23 cellular contexts compared by ENCODE assay signal in the genomic region with DNA sequence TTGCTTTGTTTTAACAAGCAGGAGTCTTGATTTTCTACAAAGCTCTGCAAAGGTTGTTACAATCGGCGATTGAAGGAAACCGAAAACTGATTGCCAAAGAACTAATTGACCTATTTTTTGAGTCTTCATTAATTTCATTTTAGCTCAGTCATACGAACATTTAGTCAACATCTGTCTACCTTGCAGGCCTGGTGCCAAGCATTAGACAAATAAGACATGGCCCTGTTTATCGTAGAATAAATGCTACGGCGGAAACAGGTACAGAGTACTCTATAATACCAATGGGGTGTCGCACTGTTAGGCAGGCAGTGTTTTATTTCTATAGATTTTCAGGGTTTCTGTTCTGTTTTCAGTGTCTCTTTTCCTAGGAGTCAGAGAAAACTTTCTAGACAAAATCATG.
"Had no signal": no experiment of that assay in that cellular context is flagged by ENCODE, and none has a peak within 500 bp of the region (broad histone marks: within the 10 kb centered on the region; RNA-seq: fewer than 3 reads in every experiment).

No MANE protein-coding gene starts in this region.

- H3K4me3 ChIP-seq: coronary artery, esophagus squamous epithelium, heart right ventricle, prostate gland, right atrium auricular region, skin epidermis, suprapubic skin, transverse colon had no signal

- H3K9me3 Mint-ChIP-seq: activated CD4-positive, alpha-beta T cell treated with anti-CD3 and anti-CD28 coated beads, Interleukin-2, amount 10 ng/mL, durations not matched to agents 7 days and 5 days; activated naive CD4-positive, alpha-beta T cell treated with anti-CD3 and anti-CD28 coated beads, Interleukin-2, amount 10 ng/mL, durations not matched to agents 7 days and 5 days; activated naive CD8-positive, alpha-beta T cell treated with anti-CD3 and anti-CD28 coated beads, Interleukin-2, amount 50 U/mL, for 24 hours; activated T-cell treated with anti-CD3 and anti-CD28 coated beads, Interleukin-2, amount 50 U/mL, for 24 hours; naive thymus-derived CD8-positive, alpha-beta T cell; stimulated activated naive CD8-positive, alpha-beta T cell treated with anti-CD3 and anti-CD28 coated beads, Interleukin-15, amount 100 ng/mL, for 72 hours had no signal

- H3K36me3 Mint-ChIP-seq: activated naive CD4-positive, alpha-beta T cell treated with anti-CD3 and anti-CD28 coated beads, Interleukin-2, amount 10 ng/mL, durations not matched to agents 7 days and 5 days; naive thymus-derived CD8-positive, alpha-beta T cell had no signal

- ATAC-seq: activated CD4-positive, CD25-positive, alpha-beta regulatory T cell treated with anti-CD3 and anti-CD28 coated beads, Interleukin-2, amount 50 U/mL, for 24 hours; activated CD8-positive, alpha-beta T cell treated with anti-CD3 and anti-CD28 coated beads, Interleukin-2, amount 10 ng/mL, durations not matched to agents 7 days and 5 days; activated naive CD8-positive, alpha-beta T cell treated with anti-CD3 and anti-CD28 coated beads, Interleukin-2, amount 50 U/mL, for 24 hours; heart right ventricle; naive thymus-derived CD8-positive, alpha-beta T cell; stimulated activated naive CD8-positive, alpha-beta T cell treated with anti-CD3 and anti-CD28 coated beads, Interleukin-15, amount 100 ng/mL, for 72 hours had no signal

- H3K4me1 ChIP-seq: esophagus squamous epithelium, prostate gland, right atrium auricular region, suprapubic skin had no signal

- H3K4me3 Mint-ChIP-seq: activated CD4-positive, alpha-beta T cell treated with anti-CD3 and anti-CD28 coated beads, Interleukin-2, amount 10 ng/mL, durations not matched to agents 7 days and 5 days; activated CD8-positive, alpha-beta T cell treated with anti-CD3 and anti-CD28 coated beads, Interleukin-2, amount 10 ng/mL, durations not matched to agents 7 days and 5 days; activated naive CD4-positive, alpha-beta T cell treated with anti-CD3 and anti-CD28 coated beads, Interleukin-2, amount 10 ng/mL, durations not matched to agents 7 days and 5 days; activated naive CD8-positive, alpha-beta T cell treated with anti-CD3 and anti-CD28 coated beads, Interleukin-2, amount 50 U/mL, for 24 hours; activated T-cell treated with anti-CD3 and anti-CD28 coated beads, Interleukin-2, amount 50 U/mL, for 24 hours; naive thymus-derived CD8-positive, alpha-beta T cell; stimulated activated naive CD8-positive, alpha-beta T cell treated with anti-CD3 and anti-CD28 coated beads, Interleukin-15, amount 100 ng/mL, for 72 hours had no signal

- H3K9me3 ChIP-seq: esophagus squamous epithelium, heart right ventricle, prostate gland, right atrium auricular region, suprapubic skin, transverse colon had no signal

- DNase-seq: activated CD4-positive, alpha-beta T cell treated with anti-CD3 and anti-CD28 coated beads, Interleukin-2, amount 10 ng/mL, durations not matched to agents 7 days and 5 days; activated CD8-positive, alpha-beta T cell treated with anti-CD3 and anti-CD28 coated beads, Interleukin-2, amount 10 ng/mL, durations not matched to agents 7 days and 5 days; activated naive CD4-positive, alpha-beta T cell treated with anti-CD3 and anti-CD28 coated beads, Interleukin-2, amount 10 ng/mL, durations not matched to agents 7 days and 5 days; activated naive CD8-positive, alpha-beta T cell treated with anti-CD3 and anti-CD28 coated beads, Interleukin-2, amount 50 U/mL, for 24 hours; activated T-cell treated with anti-CD3 and anti-CD28 coated beads, Interleukin-2, amount 50 U/mL, for 24 hours; anterior cingulate cortex; brain microvascular endothelial cell; central memory CD4-positive, alpha-beta T cell; esophagus squamous epithelium; heart right ventricle; mesenchymal stem cell; naive thymus-derived CD8-positive, alpha-beta T cell; occipital lobe; stimulated activated CD4-positive, alpha-beta T cell treated with anti-CD3 and anti-CD28 coated beads, Interleukin-4, amount 100 ng/mL, for 1 hour; stimulated activated naive CD8-positive, alpha-beta T cell treated with anti-CD3 and anti-CD28 coated beads, Interleukin-15, amount 100 ng/mL, for 72 hours; T1000; transverse colon had no signal

- H3K4me1 Mint-ChIP-seq: activated CD4-positive, alpha-beta T cell treated with anti-CD3 and anti-CD28 coated beads, Interleukin-2, amount 10 ng/mL, durations not matched to agents 7 days and 5 days; activated naive CD4-positive, alpha-beta T cell treated with anti-CD3 and anti-CD28 coated beads, Interleukin-2, amount 10 ng/mL, durations not matched to agents 7 days and 5 days; activated naive CD8-positive, alpha-beta T cell treated with anti-CD3 and anti-CD28 coated beads, Interleukin-2, amount 50 U/mL, for 24 hours; naive thymus-derived CD8-positive, alpha-beta T cell; stimulated activated naive CD8-positive, alpha-beta T cell treated with anti-CD3 and anti-CD28 coated beads, Interleukin-15, amount 100 ng/mL, for 72 hours had no signal

- H3K27me3 Mint-ChIP-seq: activated CD4-positive, alpha-beta T cell treated with anti-CD3 and anti-CD28 coated beads, Interleukin-2, amount 10 ng/mL, durations not matched to agents 7 days and 5 days; activated naive CD4-positive, alpha-beta T cell treated with anti-CD3 and anti-CD28 coated beads, Interleukin-2, amount 10 ng/mL, durations not matched to agents 7 days and 5 days; stimulated activated naive CD8-positive, alpha-beta T cell treated with anti-CD3 and anti-CD28 coated beads, Interleukin-15, amount 100 ng/mL, for 72 hours had no signal

- H3K27me3 ChIP-seq: brain microvascular endothelial cell, esophagus squamous epithelium, heart right ventricle, right atrium auricular region, suprapubic skin, transverse colon had no signal

- H3K36me3 ChIP-seq: brain microvascular endothelial cell, esophagus squamous epithelium, heart right ventricle, prostate gland, right atrium auricular region, suprapubic skin, transverse colon had no signal

- H3K27ac Mint-ChIP-seq: activated CD4-positive, alpha-beta T cell treated with anti-CD3 and anti-CD28 coated beads, Interleukin-2, amount 10 ng/mL, durations not matched to agents 7 days and 5 days; activated CD8-positive, alpha-beta T cell treated with anti-CD3 and anti-CD28 coated beads, Interleukin-2, amount 10 ng/mL, durations not matched to agents 7 days and 5 days; activated naive CD4-positive, alpha-beta T cell treated with anti-CD3 and anti-CD28 coated beads, Interleukin-2, amount 10 ng/mL, durations not matched to agents 7 days and 5 days; activated naive CD8-positive, alpha-beta T cell treated with anti-CD3 and anti-CD28 coated beads, Interleukin-2, amount 50 U/mL, for 24 hours; activated T-cell treated with anti-CD3 and anti-CD28 coated beads, Interleukin-2, amount 50 U/mL, for 24 hours; stimulated activated naive CD8-positive, alpha-beta T cell treated with anti-CD3 and anti-CD28 coated beads, Interleukin-15, amount 100 ng/mL, for 72 hours had no signal

- H3K27ac ChIP-seq: brain microvascular endothelial cell, coronary artery, esophagus squamous epithelium, heart right ventricle, prostate gland, right atrium auricular region, skin epidermis, suprapubic skin, transverse colon had no signal
